In genomic region chr4:37043342-37043741, GRCh38 we compare ENCODE assay signal across 16 cellular contexts.
"Had no signal": no experiment of that assay in that cellular context is flagged by ENCODE, and none has a peak within 500 bp of the region (broad histone marks: within the 10 kb centered on the region; RNA-seq: fewer than 3 reads in every experiment).

No MANE protein-coding gene starts in this region.

- DNase-seq: esophagus squamous epithelium; foreskin fibroblast; glutamatergic neuron; left ventricle myocardium inferior; lower lobe of right lung; midbrain; naive B cell; occipital lobe; pancreas; right cardiac atrium; small intestine; stimulated activated CD4-positive, alpha-beta T cell treated with anti-CD3 and anti-CD28 coated beads, Interleukin-12 subunit alpha, Interleukin-12 subunit beta, amount 100 ng/mL, for 4 hours; stimulated activated naive CD4-positive, alpha-beta T cell; stomach; substantia nigra had no signal

- H3K36me3 ChIP-seq: esophagus squamous epithelium, gastroesophageal sphincter, left ventricle myocardium inferior, lower lobe of right lung, pancreas, stomach had no signal

- H3K9me3 ChIP-seq: esophagus squamous epithelium, gastroesophageal sphincter, lower lobe of right lung, pancreas, stomach had no signal

- H3K27ac ChIP-seq: esophagus squamous epithelium, gastroesophageal sphincter, left ventricle myocardium inferior, lower lobe of right lung, pancreas, stomach had no signal

- H3K4me1 ChIP-seq: esophagus squamous epithelium, gastroesophageal sphincter, left ventricle myocardium inferior, lower lobe of right lung, pancreas, stomach had no signal

- ATAC-seq: gastroesophageal sphincter, lower lobe of right lung, pancreas, right cardiac atrium had no signal

- H3K27me3 ChIP-seq: esophagus squamous epithelium, gastroesophageal sphincter, pancreas, stomach had no signal

- H3K4me3 ChIP-seq: esophagus squamous epithelium, gastroesophageal sphincter, left ventricle myocardium inferior, lower lobe of right lung, pancreas, stomach had no signal
